24 cellular contexts compared by ENCODE assay signal in genomic region chr7:50867048-50867383, GRCh38.
DNase-seq lines count a peak whose midpoint lies in the region; ATAC-seq, FAIRE-seq and TF ChIP-seq lines count a peak whose summit lies in the region.
"Had no signal": no experiment of that assay in that cellular context is flagged by ENCODE, and none has a peak within 500 bp of the region (broad histone marks: within the 10 kb centered on the region; RNA-seq: fewer than 3 reads in every experiment).

No MANE protein-coding gene starts in this region.

- H3K27me3 ChIP-seq in heart left ventricle (no peaks in the 10 kb centered on the region), right atrium auricular region (no peaks in the 10 kb centered on the region), H9 (ENCODE audit: insufficient read depth, low read length) (no peaks in the 10 kb centered on the region), H1 (replicated peaks in 1 of 4; ENCODE audit: control insufficient read depth in 3 of 4, extremely low read depth in 1 of 4, insufficient read depth in 3 of 4, low read length in 3 of 4) (no peaks in the 10 kb centered on the region), trophoblast cell (ENCODE audit: insufficient read depth, low read length) (no peaks in the 10 kb centered on the region)
- H3K27me3 ChIP-seq: MG63 had no signal

- H3K4me3 Mint-ChIP-seq in H9: peak overlapping the region; percentile 55 to 64
- H3K4me3 Mint-ChIP-seq: CD4-positive, CD25-positive, alpha-beta regulatory T cell had no signal

- no peak overlapping the region for H2BK5ac ChIP-seq in H9 (ENCODE audit: insufficient read length, low read length)
- peak overlapping the region; percentile 77; the same call in 1 of the 2 replicates for H2BK5ac ChIP-seq in H1 (ENCODE audit: low read depth, low read length)
- no peak overlapping the region for H2BK5ac ChIP-seq in trophoblast cell (ENCODE audit: low read depth, low read length, poor library complexity)

- TF ChIP-seq EP300 in H1 (IDR thresholded peaks at IDR 0.05; ENCODE audit: borderline replicate concordance in 1 of 2, low read depth in 2 of 2, low read length in 2 of 2): no peak

- H3K23ac ChIP-seq in H9 (ENCODE audit: insufficient read length, low read depth, low read length) (no peak overlapping the region), H1 (ENCODE audit: insufficient read length) (no peak overlapping the region), trophoblast cell (ENCODE audit: low read length) (no peak overlapping the region)

- intact Hi-C loops in heart left ventricle (cut with DNase I): no loop called here

- H3K4me3 ChIP-seq in heart left ventricle (no peak overlapping the region), right atrium auricular region (no peak overlapping the region), H1 (ENCODE audit: extremely low read depth in 1 of 4, insufficient read depth in 2 of 4, low read depth in 3 of 4, low read length in 4 of 4) (peak overlapping the region; percentile 3 to 53 (median 8); a peak in 5 of 8 replicates), trophoblast cell (ENCODE audit: low read depth, low read length) (no peak overlapping the region)
- H3K4me3 ChIP-seq: MG63 had no signal

- H3K79me1 ChIP-seq in H9 (ENCODE audit: insufficient read depth, low read depth, low read length, poor library complexity, severe bottlenecking): no peaks in the 10 kb centered on the region
- no peaks in the 10 kb centered on the region; the same call in 1 of the 2 replicates for H3K79me1 ChIP-seq in H1 (ENCODE audit: low read depth, low read length)
- H3K79me1 ChIP-seq in trophoblast cell (ENCODE audit: low read length): no peaks in the 10 kb centered on the region

- H3K9ac ChIP-seq in H9 (ENCODE audit: extremely low read depth, insufficient read length, low read length) (no peak overlapping the region), H1 (replicated peaks in 1 of 4; ENCODE audit: extremely low read depth in 1 of 4, low read depth in 3 of 4, low read length in 3 of 4) (no peak overlapping the region), trophoblast cell (ENCODE audit: low read length) (no peak overlapping the region)

- no peaks in the 10 kb centered on the region for H3K9me3 ChIP-seq in heart left ventricle
- H3K9me3 ChIP-seq in right atrium auricular region: no peaks in the 10 kb centered on the region
- H3K9me3 ChIP-seq in H9 (ENCODE audit: control insufficient read depth, low read depth, low read length): no peaks in the 10 kb centered on the region
- H3K9me3 ChIP-seq in H1 (ENCODE audit: insufficient read depth in 2 of 2, low read depth in 1 of 2, low read length in 1 of 2): peaks cover 6 to 9% of the 10 kb centered on the region in 2 experiments; a peak in 3 of 4 replicates
- H3K9me3 ChIP-seq in trophoblast cell (ENCODE audit: insufficient read depth, low read depth, low read length): no peaks in the 10 kb centered on the region
- H3K9me3 ChIP-seq: MG63 had no signal

- DNase-seq in heart left ventricle: peak in 3 of 5 donors; percentile 25 to 44 (median 39)
- DNase-seq in right atrium auricular region (ENCODE audit: low spot score): no peak
- DNase-seq in H9: no peak
- no peak for DNase-seq in H1 (ENCODE audit: low read depth in 1 of 2, low spot score in 2 of 2)
- peak; percentile 21 for DNase-seq in myocyte (ENCODE audit: low read depth)
- no peak for DNase-seq in middle frontal gyrus (ENCODE audit: extremely low spot score, low spot score)
- DNase-seq in CD1c-positive myeloid dendritic cell (ENCODE audit: extremely low spot score): no peak
- no peak for DNase-seq in trophoblast cell
- DNase-seq: CD4-positive, CD25-positive, alpha-beta regulatory T cell; DMS53; GOT3; IMR-90; KG1; MG63; NCI-H1105 treated with DMSO at 0.1 percent for 48 hours; NCI-H146; NCI-H1930; NCI-H2107; NCI-H524; NCI-H82; NK-92 treated with Interleukin-12 subunit alpha and Interleukin-12 subunit beta, amount 100 ng/mL, for 24 hours; PC-3 had no signal

- H3K4ac ChIP-seq in H9 (ENCODE audit: low read depth, low read length): no peak overlapping the region
- H3K4ac ChIP-seq in H1 (replicated peaks; ENCODE audit: insufficient read length, low read depth, low read length): no peak overlapping the region
- H3K4ac ChIP-seq in trophoblast cell (ENCODE audit: low read depth, low read length): no peak overlapping the region

- CTCF ChIA-PET in H1 (lab: Charles Lee; ENCODE audit: partially characterized antibody): no interaction called here

- peak overlapping the region; percentile 37 for H3K4me2 ChIP-seq in H9 (ENCODE audit: insufficient read depth, insufficient read length, low read length)
- peak overlapping the region; percentile 60 to 68 for H3K4me2 ChIP-seq in H1 (ENCODE audit: insufficient read depth in 1 of 2, low read depth in 2 of 2, low read length in 2 of 2)
- H3K4me2 ChIP-seq in trophoblast cell (ENCODE audit: low read length): no peak overlapping the region

- H4K8ac ChIP-seq in H9 (replicated peaks; ENCODE audit: insufficient read length, low read depth, low read length): no peak overlapping the region
- H4K8ac ChIP-seq in H1 (ENCODE audit: extremely low read depth, insufficient read depth, low read length): peak overlapping the region; percentile 80
- H4K8ac ChIP-seq in trophoblast cell (ENCODE audit: low read depth, low read length): no peak overlapping the region

- no peak overlapping the region for H2AFZ ChIP-seq in H9 (ENCODE audit: low read length)
- peak overlapping the region; percentile 79; the same call in 1 of the 2 replicates for H2AFZ ChIP-seq in H1 (ENCODE audit: low read length)
- H2AFZ ChIP-seq in trophoblast cell (ENCODE audit: insufficient read depth, low read length, poor library complexity): no peak overlapping the region

- H2BK12ac ChIP-seq in H9 (ENCODE audit: insufficient read length, low read depth, low read length) (no peak overlapping the region), H1 (ENCODE audit: low read depth, low read length) (peak overlapping the region; percentile 89; the same call in 1 of the 2 replicates), trophoblast cell (ENCODE audit: low read length) (no peak overlapping the region)

- POLR2A ChIA-PET in H1 (lab: Charles Lee; ENCODE audit: partially characterized antibody): no interaction called here

- H3K9me3 Mint-ChIP-seq in H9: peaks cover 22 to 28% of the 10 kb centered on the region in 2 experiments
- H3K9me3 Mint-ChIP-seq: CD4-positive, CD25-positive, alpha-beta regulatory T cell had no signal

- H3K36me3 Mint-ChIP-seq in H9 (ENCODE audit: insufficient read depth in 1 of 3, low read depth in 3 of 3): peaks cover 29 to 42% (median 38%) of the 10 kb centered on the region in 3 experiments
- H3K36me3 Mint-ChIP-seq: CD4-positive, CD25-positive, alpha-beta regulatory T cell had no signal

- no peak for TF ChIP-seq RAD21 in H1 (IDR thresholded peaks at IDR 0.05 in 1 of 2, conservative IDR thresholded peaks at IDR 0.05 in 1 of 2; ENCODE audit: low read depth in 2 of 2, low read length in 2 of 2)

- no peak overlapping the region for H2BK20ac ChIP-seq in H9 (ENCODE audit: low read depth, low read length, poor library complexity, severe bottlenecking)
- H2BK20ac ChIP-seq in H1 (ENCODE audit: low read length): peak overlapping the region; percentile 82; the same call in 1 of the 2 replicates

- H3T11ph ChIP-seq in H9 (ENCODE audit: low read length): no peak overlapping the region

- H3K4me1 ChIP-seq in heart left ventricle: peaks cover 0 to 31% (median 5%) of the 10 kb centered on the region in 12 donors
- H3K4me1 ChIP-seq in right atrium auricular region: peaks cover 0 to 15% of the 10 kb centered on the region in 2 donors
- H3K4me1 ChIP-seq in H9 (ENCODE audit: insufficient read depth, low read length): peaks cover 10% of the 10 kb centered on the region
- peaks cover 3 to 16% (median 11%) of the 10 kb centered on the region in 4 experiments; a peak in 6 of 7 replicates for H3K4me1 ChIP-seq in H1 (replicated peaks in 1 of 4; ENCODE audit: control insufficient read depth in 3 of 4, insufficient read depth in 4 of 4, low read length in 3 of 4)
- no peaks in the 10 kb centered on the region for H3K4me1 ChIP-seq in trophoblast cell (ENCODE audit: control insufficient read depth in 1 of 2, insufficient read depth in 2 of 2, low read length in 2 of 2)

- H3K27me3 Mint-ChIP-seq in H9 (ENCODE audit: low read depth): peaks cover 2% of the 10 kb centered on the region; the same call in 1 of the 2 replicates

- TF ChIP-seq CTCF in heart left ventricle (IDR thresholded peaks at IDR 0.05): no peak
- no peak for TF ChIP-seq CTCF in right atrium auricular region (IDR thresholded peaks at IDR 0.05)
- no peak for TF ChIP-seq CTCF in H9 (conservative IDR thresholded peaks at IDR 0.05)
- no peak for TF ChIP-seq CTCF in H1 (IDR thresholded peaks at IDR 0.05; ENCODE audit: control extremely low read depth in 1 of 3, insufficient read depth in 1 of 3, low read depth in 1 of 3, low read length in 3 of 3)

- H3K23me2 ChIP-seq in H9 (ENCODE audit: insufficient read length, low read depth, low read length, poor library complexity, severe bottlenecking) (no peaks in the 10 kb centered on the region), H1 (ENCODE audit: low read depth, low read length) (no peaks in the 10 kb centered on the region)

- H3K36me3 ChIP-seq in heart left ventricle (no peaks in the 10 kb centered on the region), right atrium auricular region (no peaks in the 10 kb centered on the region), H1 (ENCODE audit: control insufficient read depth in 2 of 4, insufficient read depth in 4 of 4, low read length in 3 of 4) (peaks cover 0 to 28% (median 1%) of the 10 kb centered on the region in 4 experiments; a peak in 3 of 8 replicates), trophoblast cell (ENCODE audit: control insufficient read depth in 1 of 2, insufficient read depth in 2 of 2, low read length in 2 of 2) (no peaks in the 10 kb centered on the region)
- H3K36me3 ChIP-seq: MG63 had no signal

- H3K14ac ChIP-seq in H9 (ENCODE audit: insufficient read depth, low read length) (0 out of 2 replicates have a peak overlapping the region, but pooled peaks have one; percentile 8), H1 (ENCODE audit: insufficient read length) (no peak overlapping the region), trophoblast cell (ENCODE audit: low read length) (no peak overlapping the region)

- no peak overlapping the region for H4K12ac ChIP-seq in trophoblast cell (ENCODE audit: low read depth, low read length)

- H3K4me1 Mint-ChIP-seq in H9: peaks cover 38 to 50% of the 10 kb centered on the region in 2 experiments
- H3K4me1 Mint-ChIP-seq: CD4-positive, CD25-positive, alpha-beta regulatory T cell had no signal

- H3K56ac ChIP-seq in H9 (ENCODE audit: insufficient read length, low read depth, low read length): no peak overlapping the region
- H3K56ac ChIP-seq in H1 (replicated peaks; ENCODE audit: insufficient read length, low read depth, low read length): no peak overlapping the region

- H2AK5ac ChIP-seq in H9 (ENCODE audit: insufficient read length, low read length): no peak overlapping the region
- no peak overlapping the region for H2AK5ac ChIP-seq in H1 (ENCODE audit: low read depth, low read length)
- H2AK5ac ChIP-seq in trophoblast cell (ENCODE audit: low read length): no peak overlapping the region

- WGBS in heart left ventricle, 4 donors: 35 to 53% (median 36%) methylated on average over 4 of the region's 4 CpGs
- no CpG with 5 or more reads among the region's 4 CpGs for WGBS in H9 (ENCODE audit: extremely low coverage, insufficient read length, low lambda C conversion rate)
- WGBS in H1 (ENCODE audit: extremely low coverage in 1 of 2, insufficient coverage in 1 of 2, insufficient read length in 1 of 2, insufficient replicate concordance in 2 of 2, low coverage in 1 of 2, low lambda C conversion rate in 2 of 2, missing lambda C conversion rate in 1 of 2), 2 experiments: 66% methylated on average over 4 of the region's 4 CpGs; no CpG with 5 or more reads in 1 of the 2 experiments
- no CpG with 5 or more reads among the region's 4 CpGs for WGBS in trophoblast cell (ENCODE audit: extremely low coverage, insufficient coverage, insufficient read length)

- H2BK120ac ChIP-seq in H9 (ENCODE audit: low read depth, low read length, poor library complexity, severe bottlenecking) (no peak overlapping the region), H1 (replicated peaks; ENCODE audit: low read depth, low read length) (peak overlapping the region; percentile 89), trophoblast cell (ENCODE audit: insufficient read depth, low read length, poor library complexity) (no peak overlapping the region)

- peak overlapping the region in 1 of 12 donors; percentile 17 for H3K27ac ChIP-seq in heart left ventricle
- no peak overlapping the region for H3K27ac ChIP-seq in right atrium auricular region
- H3K27ac ChIP-seq in H9 (ENCODE audit: insufficient read length, low read depth, low read length): no peak overlapping the region
- H3K27ac ChIP-seq in H1 (ENCODE audit: low read depth, low read length): no peak overlapping the region
- H3K27ac ChIP-seq in trophoblast cell (ENCODE audit: low read depth, low read length): no peak overlapping the region

- no peaks in the 10 kb centered on the region for H3K79me2 ChIP-seq in H9 (ENCODE audit: insufficient read depth, low read length)
- H3K79me2 ChIP-seq in H1 (ENCODE audit: control insufficient read depth in 1 of 2, insufficient read depth in 2 of 2, low read length in 2 of 2): peaks cover 0 to 8% of the 10 kb centered on the region in 2 experiments; a peak in 2 of 4 replicates
- no peaks in the 10 kb centered on the region for H3K79me2 ChIP-seq in trophoblast cell (ENCODE audit: control insufficient read depth, insufficient read depth, low read length, poor library complexity)

- peak; percentile 77 to 83 (median 77) for ATAC-seq in heart left ventricle
- ATAC-seq: PC-3 had no signal

- H3K18ac ChIP-seq in H9 (ENCODE audit: insufficient read length, low read depth, low read length) (no peak overlapping the region), H1 (ENCODE audit: extremely low read depth, low read length) (peak overlapping the region; percentile 86; the same call in 1 of the 2 replicates), trophoblast cell (ENCODE audit: low read length) (no peak overlapping the region)

- H4K5ac ChIP-seq in H9 (ENCODE audit: insufficient read length, low read depth, low read length) (no peak overlapping the region), H1 (ENCODE audit: insufficient read length, low read depth, low read length) (peak overlapping the region; percentile 9)

- H4K20me1 ChIP-seq in H9 (ENCODE audit: control insufficient read depth, insufficient read depth, insufficient read length) (no peaks in the 10 kb centered on the region), H1 (replicated peaks in 1 of 2; ENCODE audit: control insufficient read depth in 1 of 2, insufficient read depth in 2 of 2, low read length in 2 of 2) (no peaks in the 10 kb centered on the region)

- H3K27ac Mint-ChIP-seq in H9: peak overlapping the region; percentile 0 to 91 (median 91); a peak in 4 of 7 replicates
- H3K27ac Mint-ChIP-seq: CD4-positive, CD25-positive, alpha-beta regulatory T cell had no signal

- FAIRE-seq in H1 (lab: Jason Lieb, UNC): no peak
- FAIRE-seq: D721Med, G401.6 had no signal

- H4K91ac ChIP-seq in H9 (ENCODE audit: insufficient read length, low read depth, low read length) (no peak overlapping the region), H1 (replicated peaks; ENCODE audit: insufficient read length, low read length) (peak overlapping the region; percentile 63), trophoblast cell (ENCODE audit: low read depth, low read length) (no peak overlapping the region)

- H2BK15ac ChIP-seq in H9 (ENCODE audit: low read depth, low read length) (no peak overlapping the region), H1 (ENCODE audit: low read length) (no peak overlapping the region)

- TF ChIP-seq POLR2A in heart left ventricle (IDR thresholded peaks at IDR 0.05) (no peak), H1 (IDR thresholded peaks at IDR 0.05; ENCODE audit: control extremely low read depth in 1 of 2, low read depth in 2 of 2, low read length in 2 of 2) (no peak)

Comparison
In these comparisons a context has a peak if more than half of its experiments do, and no peak if none do; other contexts are left out.
1. DNase-seq: peak in heart left ventricle (3 of 5) and myocyte (single experiment); none in right atrium auricular region (single experiment), H9 (single experiment), H1 (0 of 2), middle frontal gyrus (single experiment), CD1c-positive myeloid dendritic cell (single experiment) and trophoblast cell (0 of 2).
2. H3K4me3 ChIP-seq: peak in H1 (4 of 4); none in heart left ventricle (0 of 12), right atrium auricular region (0 of 2) and trophoblast cell (single experiment).